ENCODE assay signal across 22 cellular contexts in genomic region chr9:93422987-93423386, GRCh38. TPM values are rescaled to one million over a fixed set of nuclear protein-coding genes. Genes with fewer than 3 reads are reported as not detected.
DNase-seq lines count a peak whose midpoint lies in the region; ATAC-seq, FAIRE-seq and TF ChIP-seq lines count a peak whose summit lies in the region.
"Had no signal": no experiment of that assay in that cellular context is flagged by ENCODE, and none has a peak within 500 bp of the region (broad histone marks: within the 10 kb centered on the region; RNA-seq: fewer than 3 reads in every experiment).

No MANE protein-coding gene starts in this region.

- no peaks in the 10 kb centered on the region for H3K79me2 ChIP-seq in HepG2 (ENCODE audit: insufficient read depth, low read length)

- no peak for TF ChIP-seq POLR2A in HepG2 (IDR thresholded peaks at IDR 0.05; ENCODE audit: insufficient read depth in 1 of 2, low read depth in 2 of 2, low read length in 2 of 2)

- in situ Hi-C loops in HepG2 (cut with HindIII; ENCODE audit: extremely low pct_ligation_motif_present, low pct_unique_long_range_greater_than_20kb) = no loop called here

- H3K9me3 ChIP-seq in HepG2 (ENCODE audit: low read length) = no peaks in the 10 kb centered on the region; the same call in none of the 2 replicates
- H3K9me3 ChIP-seq: HAP-1 had no signal

- TF ChIP-seq EP300 in HepG2 (IDR thresholded peaks at IDR 0.05; ENCODE audit: low read depth in 2 of 2, low read length in 2 of 2) (no peak), HepG2 (CRISPR knock-in tag; IDR thresholded peaks at IDR 0.05; ENCODE audit: borderline replicate concordance) (no peak)

- no peaks in the 10 kb centered on the region for H3K4me1 ChIP-seq in HepG2 (ENCODE audit: insufficient read depth, low read length)
- H3K4me1 ChIP-seq: HAP-1, Peyer's patch had no signal

- ATAC-seq in HepG2 (no peak), GM21390 (IDR thresholded peaks at IDR 0.05; ENCODE audit: unreplicated experiment) (no peak)
- ATAC-seq: T-cell had no signal

- H3K27ac ChIP-seq in HepG2 (ENCODE audit: extremely low read length, insufficient read depth, low read length) = no peak overlapping the region
- H3K27ac ChIP-seq: BLaER1, Peyer's patch, SK-N-MC had no signal

- POLR2A ChIA-PET in HepG2 (lab: Yijun Ruan, JAX) = no interaction called here
- POLR2A ChIA-PET in GM10248 (lab: Yijun Ruan, JAX) = no interaction called here

- H3K4me3 ChIP-seq in HepG2 (replicated peaks in 1 of 3; ENCODE audit: insufficient read depth in 1 of 3, low read depth in 2 of 3, low read length in 3 of 3) = no peak overlapping the region
- H3K4me3 ChIP-seq: BLaER1, HAP-1, Peyer's patch, SK-N-MC had no signal

- no peak for FAIRE-seq in HepG2 (lab: Jason Lieb, UNC)
- FAIRE-seq: GM19239 had no signal

- H4K20me1 ChIP-seq in HepG2 (ENCODE audit: insufficient read depth, low read length) = no peaks in the 10 kb centered on the region
- H4K20me1 ChIP-seq: BLaER1 had no signal

- peak overlapping the region; percentile 16 for H2AFZ ChIP-seq in HepG2 (ENCODE audit: low read length)

- H3K4me2 ChIP-seq in HepG2 (ENCODE audit: low read depth, low read length) = no peak overlapping the region
- H3K4me2 ChIP-seq: BLaER1 had no signal

- intact Hi-C loops in HepG2 (cut with micrococcal nuclease; ENCODE audit: unreplicated experiment) = loop anchor here (10.0 kb wide), 1 partner anchor 268 kb away; no protein-coding TSS in a partner anchor

- peak; percentile 17 for DNase-seq in NCI-H748 (lab: John Stamatoyannopoulos, UW; ENCODE audit: unreplicated experiment)
- DNase-seq in NCI-H748 treated with DMSO at 0.1 percent for 48 hours (lab: John Stamatoyannopoulos, UW) = no peak
- DNase-seq in NCI-H69 (lab: John Stamatoyannopoulos, UW) = peak; percentile 42
- DNase-seq in HepG2 (ENCODE audit: low spot score) = no peak
- no peak for DNase-seq in GM10248 (ENCODE audit: extremely low spot score)
- no peak for DNase-seq in NCI-H345 (lab: John Stamatoyannopoulos, UW)
- no peak for DNase-seq in NCI-H2227 (lab: John Stamatoyannopoulos, UW; ENCODE audit: unreplicated experiment)
- DNase-seq: 8988T, DMS 273 treated with DMSO at 0.1 percent for 48 hours, Karpas-422, MM.1S, NCI-H187, NCI-H82, Peyer's patch, Right ventricle myocardium superior, T-cell, T-helper 9 cell had no signal

- TF ChIP-seq CTCF in HepG2 (CRISPR knock-in tag; IDR thresholded peaks at IDR 0.05) (no peak), GM10248 (IDR thresholded peaks at IDR 0.05; ENCODE audit: control extremely low read depth, extremely low read depth, low read depth, missing control alignments) (no peak)

- BruUV-seq in HepG2 (replicated peaks; lab: Mats Ljungman, UMichigan) = no TSS peak

- TF ChIP-seq RAD21 in HepG2 (CRISPR knock-in tag; IDR thresholded peaks at IDR 0.05) = no peak

- H3K27me3 ChIP-seq in HepG2 (ENCODE audit: control insufficient read depth in 1 of 2, insufficient read depth in 2 of 2, low read length in 2 of 2) = no peaks in the 10 kb centered on the region; a peak in 1 of 5 replicates
- H3K27me3 ChIP-seq: BLaER1, Peyer's patch had no signal

- 28% methylated on average over 4 of the region's 4 CpGs for WGBS in HepG2 (ENCODE audit: low lambda C conversion rate)

- H3K9ac ChIP-seq in HepG2 (ENCODE audit: insufficient read depth, low read depth, low read length) = no peak overlapping the region
- H3K9ac ChIP-seq: BLaER1 had no signal

- no peaks in the 10 kb centered on the region for H3K36me3 ChIP-seq in HepG2 (replicated peaks in 1 of 2; ENCODE audit: control insufficient read depth in 1 of 2, insufficient read depth in 2 of 2, low read length in 2 of 2)
- H3K36me3 ChIP-seq: BLaER1, HAP-1, Peyer's patch had no signal

- CTCF ChIA-PET in HepG2 (lab: Yijun Ruan, JAX; ENCODE audit: low intra/inter-chr PET ratio, low total read pairs) = no interaction called here
- CTCF ChIA-PET in GM10248 (lab: Yijun Ruan, JAX) = no interaction called here

TF ChIP-seq in HepG2, 621 proteins besides CTCF, POLR2A, EP300 and RAD21:
- TF ChIP-seq ZNF816 (CRISPR knock-in tag; IDR thresholded peaks at IDR 0.05; ENCODE audit: borderline replicate concordance) (no peak), ZNF639 (CRISPR knock-in tag; conservative IDR thresholded peaks at IDR 0.05) (no peak), AGO2 (optimal IDR thresholded peaks at IDR 0.05; ENCODE audit: low read depth, low read length) (no peak)
TF ChIP-seq in HepG2: peak in this region for 0.

RNA-seq across cellular contexts. Expression of gene FAM120A, which starts 28.5 kb away (rescaled TPM):
- 41.3 and 41.8 TPM in 2 replicates for total RNA-seq in HepG2 (2016; rRNA removed; fragmentation: Illumina TruSeq; extraction: Trizol)
- total RNA-seq in HepG2 (2016; cell fraction: cytosol; rRNA removed; fragmentation: Illumina TruSeq; extraction: Trizol; ENCODE audit: low read depth) = 99.4 and 110 TPM in 2 replicates
- 34.8 and 42.4 TPM in 2 replicates for total RNA-seq in HepG2 (2016; cell fraction: insoluble cytoplasmic fraction; rRNA removed; fragmentation: Illumina TruSeq; extraction: Trizol)
- 53.4 and 57.8 TPM in 2 replicates for total RNA-seq in HepG2 (2016; cell fraction: membrane; rRNA removed; fragmentation: Illumina TruSeq; extraction: Trizol)
- total RNA-seq in HepG2 (2016; cell fraction: nucleus; rRNA removed; fragmentation: Illumina TruSeq; extraction: Trizol) = 46.0 and 59.3 TPM in 2 replicates
- 39.2 and 44.4 TPM in 2 replicates for polyA plus RNA-seq in HepG2 (2011; rRNA removed)
- 26.9 and 28.9 TPM in 2 replicates for polyA plus RNA-seq in HepG2 (2011; cell fraction: cytosol; rRNA removed)
- 51.5 and 59.5 TPM in 2 replicates for polyA plus RNA-seq in HepG2 (2011; cell fraction: nucleus; rRNA removed)
- polyA plus RNA-seq in HepG2 (2012) = 31.6 and 31.7 TPM in 2 replicates
- polyA plus RNA-seq in HepG2 (2016; cell fraction: cytosol; fragmentation: Illumina TruSeq; extraction: Trizol; ENCODE audit: low read depth) = 9.1 and 10.0 TPM in 2 replicates
- polyA plus RNA-seq in HepG2 (2016; cell fraction: insoluble cytoplasmic fraction; fragmentation: Illumina TruSeq; extraction: Trizol; ENCODE audit: low read depth) = 45.9 and 57.3 TPM in 2 replicates
- 27.2 and 34.6 TPM in 2 replicates for polyA plus RNA-seq in HepG2 (2016; cell fraction: membrane; fragmentation: Illumina TruSeq; extraction: Trizol; ENCODE audit: low read depth)
- 71.5 and 73.7 TPM in 2 replicates for polyA plus RNA-seq in HepG2 (2016; cell fraction: nucleus; fragmentation: Illumina TruSeq; extraction: Trizol; ENCODE audit: insufficient read depth, low read depth)
- 98.1 and 226 TPM in 2 replicates for polyA minus RNA-seq in HepG2 (2011; rRNA and poly(A)+ RNA removed; ENCODE audit: low replicate concordance)
- 69.2 and 72.5 TPM in 2 replicates for polyA minus RNA-seq in HepG2 (2011; cell fraction: cytosol; rRNA and poly(A)+ RNA removed)
- polyA minus RNA-seq in HepG2 (2011; cell fraction: nucleus; rRNA and poly(A)+ RNA removed) = 102 and 129 TPM in 2 replicates

RNA-seq across cellular contexts. Expression of gene FAM120AOS, which starts 30.4 kb away (rescaled TPM):
- 32.0 and 34.6 TPM in 2 replicates for total RNA-seq in HepG2 (2016; rRNA removed; fragmentation: Illumina TruSeq; extraction: Trizol)
- total RNA-seq in HepG2 (2016; cell fraction: cytosol; rRNA removed; fragmentation: Illumina TruSeq; extraction: Trizol; ENCODE audit: low read depth) = 63.1 and 65.2 TPM in 2 replicates
- 30.3 and 34.1 TPM in 2 replicates for total RNA-seq in HepG2 (2016; cell fraction: insoluble cytoplasmic fraction; rRNA removed; fragmentation: Illumina TruSeq; extraction: Trizol)
- 105 and 109 TPM in 2 replicates for total RNA-seq in HepG2 (2016; cell fraction: membrane; rRNA removed; fragmentation: Illumina TruSeq; extraction: Trizol)
- total RNA-seq in HepG2 (2016; cell fraction: nucleus; rRNA removed; fragmentation: Illumina TruSeq; extraction: Trizol) = 19.5 and 23.6 TPM in 2 replicates
- polyA plus RNA-seq in HepG2 (2011; rRNA removed) = 23.8 and 28.2 TPM in 2 replicates
- 19.2 and 21.3 TPM in 2 replicates for polyA plus RNA-seq in HepG2 (2011; cell fraction: cytosol; rRNA removed)
- 13.3 and 17.0 TPM in 2 replicates for polyA plus RNA-seq in HepG2 (2011; cell fraction: nucleus; rRNA removed)
- polyA plus RNA-seq in HepG2 (2012) = 16.2 and 23.6 TPM in 2 replicates
- polyA plus RNA-seq in HepG2 (2016; cell fraction: cytosol; fragmentation: Illumina TruSeq; extraction: Trizol; ENCODE audit: low read depth) = 84.3 and 93.9 TPM in 2 replicates
- 36.9 and 39.3 TPM in 2 replicates for polyA plus RNA-seq in HepG2 (2016; cell fraction: insoluble cytoplasmic fraction; fragmentation: Illumina TruSeq; extraction: Trizol; ENCODE audit: low read depth)
- 109 and 110 TPM in 2 replicates for polyA plus RNA-seq in HepG2 (2016; cell fraction: membrane; fragmentation: Illumina TruSeq; extraction: Trizol; ENCODE audit: low read depth)
- 28.1 and 30.4 TPM in 2 replicates for polyA plus RNA-seq in HepG2 (2016; cell fraction: nucleus; fragmentation: Illumina TruSeq; extraction: Trizol; ENCODE audit: insufficient read depth, low read depth)
- 19.7 and 40.4 TPM in 2 replicates for polyA minus RNA-seq in HepG2 (2011; rRNA and poly(A)+ RNA removed; ENCODE audit: low replicate concordance)
- polyA minus RNA-seq in HepG2 (2011; cell fraction: cytosol; rRNA and poly(A)+ RNA removed) = 12.2 and 13.4 TPM in 2 replicates
- 30.3 and 39.2 TPM in 2 replicates for polyA minus RNA-seq in HepG2 (2011; cell fraction: nucleus; rRNA and poly(A)+ RNA removed)

Comparison
In these comparisons a context has a peak if more than half of its experiments do, and no peak if none do; other contexts are left out.
1. DNase-seq: peak in NCI-H748 (single experiment) and NCI-H69 (single experiment); none in NCI-H748 treated with DMSO at 0.1 percent for 48 hours (single experiment), HepG2 (single experiment), GM10248 (single experiment), NCI-H345 (single experiment) and NCI-H2227 (single experiment).